ENCODE assay signal across 7 cellular contexts in genomic region chr5:136712628-136713027, GRCh38.
"Had no signal": no experiment of that assay in that cellular context is flagged by ENCODE, and none has a peak within 500 bp of the region (broad histone marks: within the 10 kb centered on the region; RNA-seq: fewer than 3 reads in every experiment).

No MANE protein-coding gene starts in this region.

- H3K4me3 ChIP-seq: K562 had no signal

- ATAC-seq: HepG2, K562 had no signal

- DNase-seq: IMR-90, KBM-7, KG1 had no signal

- H3K27ac Mint-ChIP-seq: IgD-negative memory B cell had no signal

- H3K4me3 Mint-ChIP-seq: IgD-negative memory B cell had no signal

- H3K27ac ChIP-seq: HL-60 had no signal

- H3K36me3 Mint-ChIP-seq: IgD-negative memory B cell had no signal

- H3K27me3 Mint-ChIP-seq: IgD-negative memory B cell had no signal

- H3K4me1 Mint-ChIP-seq: IgD-negative memory B cell had no signal
